Comparison of ENCODE assay signal across 8 cellular contexts in the genomic region with DNA sequence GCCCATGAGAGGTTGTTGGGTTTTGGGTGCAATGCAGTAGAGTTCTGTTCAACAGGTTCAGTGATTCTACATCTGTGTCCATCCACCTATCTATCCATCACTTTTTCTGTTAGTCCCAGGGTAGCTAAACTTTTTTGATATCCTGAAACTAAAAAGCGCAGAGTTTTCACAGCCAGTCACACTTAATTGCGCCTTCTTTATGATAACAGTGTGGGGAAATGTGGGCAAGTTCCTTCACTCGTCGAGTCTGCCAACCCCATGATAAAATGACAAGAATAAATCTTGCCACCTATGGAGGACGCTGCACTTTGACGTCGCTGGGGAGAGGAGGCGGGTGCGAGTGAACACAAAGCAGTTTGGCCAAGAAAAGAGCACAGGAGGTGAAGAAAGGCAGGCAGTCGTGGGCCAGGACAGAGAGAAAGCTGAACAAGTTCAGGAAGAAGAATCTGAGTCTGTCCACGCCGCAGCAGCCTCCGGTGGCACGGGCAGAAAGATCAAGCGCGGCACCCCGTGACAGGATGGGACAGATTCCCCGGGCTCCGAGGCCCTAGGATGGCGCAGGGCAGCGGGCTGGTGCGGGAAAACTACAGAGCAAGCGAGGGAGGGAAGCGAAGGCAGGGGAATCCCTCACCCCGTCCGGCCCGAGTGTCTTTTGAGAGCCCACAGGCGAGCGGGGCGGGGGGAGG. TPM values are rescaled to one million over a fixed set of nuclear protein-coding genes. Genes with fewer than 3 reads are reported as not detected.
DNase-seq lines count a peak whose midpoint lies in the region; ATAC-seq and TF ChIP-seq lines count a peak whose summit lies in the region.

No MANE protein-coding gene starts in this region.

- 15% methylated on average over 27 of the region's 30 CpGs for WGBS in hepatocyte (ENCODE audit: low lambda C conversion rate, missing lambda C conversion rate)

- POLR2A ChIA-PET in CD8-positive, alpha-beta memory T cell (lab: Charles Lee), result no interaction called here
- POLR2A ChIA-PET in Panc1 (lab: Charles Lee), result no interaction called here

- no peaks in the 10 kb centered on the region for H3K9me3 ChIP-seq in CD8-positive, alpha-beta memory T cell (ENCODE audit: low read length)
- H3K9me3 ChIP-seq in Panc1 (ENCODE audit: control insufficient read depth, insufficient read depth, low read depth, low read length), result no peaks in the 10 kb centered on the region
- H3K9me3 ChIP-seq in hepatocyte (ENCODE audit: low read depth), result no peaks in the 10 kb centered on the region
- no peaks in the 10 kb centered on the region for H3K9me3 ChIP-seq in thoracic aorta

- DNase-seq in CD8-positive, alpha-beta memory T cell, result no peak
- DNase-seq in Panc1 (ENCODE audit: low read depth, low spot score), result no peak
- no peak for DNase-seq in hepatocyte (ENCODE audit: low spot score)
- no peak for DNase-seq in thoracic aorta (ENCODE audit: low spot score)
- DNase-seq in iPS-NIHi11 (ENCODE audit: low spot score), result no peak
- no peak for DNase-seq in stimulated activated CD4-positive, alpha-beta T cell treated with anti-CD3 and anti-CD28 coated beads, Interleukin-4, amount 100 ng/mL, for 24 hours
- no peak for DNase-seq in midbrain (lab: John Stamatoyannopoulos, UW)

- in situ Hi-C loops in Panc1 (cut with HindIII; ENCODE audit: low pct_unique_long_range_greater_than_20kb, low sequenced_read_pairs), result no loop called here

- peaks cover 7 to 9% (median 9%) of the 10 kb centered on the region in 3 donors for H3K4me1 Mint-ChIP-seq in CD8-positive, alpha-beta memory T cell

- H3K27ac ChIP-seq in CD8-positive, alpha-beta memory T cell (ENCODE audit: low read depth, low read length), result no peak overlapping the region
- H3K27ac ChIP-seq in Panc1 (ENCODE audit: low read length), result no peak overlapping the region
- no peak overlapping the region for H3K27ac ChIP-seq in hepatocyte
- H3K27ac ChIP-seq in thoracic aorta, result no peak overlapping the region

- peak overlapping the region in 6 of 7 donors; percentile 20 to 72 (median 48) for H3K4me3 Mint-ChIP-seq in CD8-positive, alpha-beta memory T cell

- ATAC-seq in GM21786 (IDR thresholded peaks at IDR 0.05; ENCODE audit: unreplicated experiment), result peak; percentile 46
- peak; percentile 85 for ATAC-seq in Panc1
- no peak for ATAC-seq in thoracic aorta (ENCODE audit: insufficient number of reproducible peaks, low FRiP score, low read depth)

- peaks cover 42% of the 10 kb centered on the region for H3K27me3 ChIP-seq in CD8-positive, alpha-beta memory T cell (ENCODE audit: insufficient read depth, low read length, poor library complexity, severe bottlenecking)
- H3K27me3 ChIP-seq in Panc1 (ENCODE audit: control insufficient read depth, insufficient read depth, low read length), result peaks cover 44% of the 10 kb centered on the region
- H3K27me3 ChIP-seq in hepatocyte, result peaks cover 86% of the 10 kb centered on the region
- H3K27me3 ChIP-seq in thoracic aorta (replicated peaks; ENCODE audit: insufficient read depth), result peaks cover 22% of the 10 kb centered on the region

- peaks cover 5% of the 10 kb centered on the region for H3K4me1 ChIP-seq in CD8-positive, alpha-beta memory T cell (ENCODE audit: insufficient read depth, low read length)
- H3K4me1 ChIP-seq in Panc1 (ENCODE audit: control insufficient read depth, insufficient read depth, low read length) (0 out of 2 replicates have a peak, but pooled peaks cover 3% of the 10 kb centered on the region), hepatocyte (ENCODE audit: insufficient read depth) (no peaks in the 10 kb centered on the region), thoracic aorta (ENCODE audit: control insufficient read depth in 1 of 2, low read depth in 2 of 2) (peaks cover 5 to 11% of the 10 kb centered on the region in 2 donors)

- no TSS peak for BruUV-seq in Panc1 (replicated peaks; lab: Mats Ljungman, UMichigan)

- peak overlapping the region; percentile 97 for H3K4me2 ChIP-seq in hepatocyte

- H3K9me2 ChIP-seq in hepatocyte (replicated peaks; ENCODE audit: insufficient read depth), result no peaks in the 10 kb centered on the region

- TF ChIP-seq CTCF in Panc1 (IDR thresholded peaks at IDR 0.05) (no peak), hepatocyte (IDR thresholded peaks at IDR 0.05; ENCODE audit: poor library complexity) (no peak), thoracic aorta (IDR thresholded peaks at IDR 0.05) (no peak)

- no peak overlapping the region for H2AFZ ChIP-seq in hepatocyte

- H3K4me3 ChIP-seq in CD8-positive, alpha-beta memory T cell (ENCODE audit: low read length), result no peak overlapping the region
- peak overlapping the region; percentile 14 to 36; a peak in 3 of 4 replicates for H3K4me3 ChIP-seq in Panc1 (ENCODE audit: low read depth in 2 of 2, low read length in 2 of 2)
- peak overlapping the region; percentile 10 for H3K4me3 ChIP-seq in hepatocyte
- H3K4me3 ChIP-seq in thoracic aorta, result peak overlapping the region; percentile 60

- intact Hi-C loops in Panc1 (cut with micrococcal nuclease; ENCODE audit: unreplicated experiment), result loop anchor here (1.0 to 5.0 kb wide), 2 partner anchors 477 to 990 kb away; no protein-coding TSS in a partner anchor

- H3K9me3 Mint-ChIP-seq in CD8-positive, alpha-beta memory T cell, result peaks cover 6 to 18% (median 16%) of the 10 kb centered on the region in 5 donors

- no peaks in the 10 kb centered on the region for H3K79me2 ChIP-seq in hepatocyte

- no peaks in the 10 kb centered on the region for H3K36me3 ChIP-seq in CD8-positive, alpha-beta memory T cell (ENCODE audit: insufficient read depth, low read length)
- H3K36me3 ChIP-seq in Panc1 (ENCODE audit: control insufficient read depth, insufficient read depth, low read length), result peaks cover 4% of the 10 kb centered on the region; the same call in 1 of the 2 replicates
- no peaks in the 10 kb centered on the region for H3K36me3 ChIP-seq in hepatocyte (replicated peaks; ENCODE audit: insufficient read depth, low read depth)
- H3K36me3 ChIP-seq in thoracic aorta, result no peaks in the 10 kb centered on the region

- CTCF ChIA-PET in CD8-positive, alpha-beta memory T cell (lab: Charles Lee), result no interaction called here
- CTCF ChIA-PET in Panc1 (lab: Charles Lee), result no interaction called here

- H3K27me3 Mint-ChIP-seq in CD8-positive, alpha-beta memory T cell, result peaks cover 57 to 68% of the 10 kb centered on the region in 2 donors

- H3K27ac Mint-ChIP-seq in CD8-positive, alpha-beta memory T cell, result peak overlapping the region in 3 of 8 donors; percentile 38 to 61 (median 58)

- peaks cover 0 to 3% (median 0%) of the 10 kb centered on the region in 3 donors for H3K36me3 Mint-ChIP-seq in CD8-positive, alpha-beta memory T cell

- no peaks in the 10 kb centered on the region for H4K20me1 ChIP-seq in hepatocyte (ENCODE audit: insufficient read depth, poor library complexity, severe bottlenecking)

RNA-seq across cellular contexts. Expression of gene SP8, which starts 9.2 kb away (rescaled TPM):
- not detected for total RNA-seq in CD8-positive, alpha-beta memory T cell
- polyA plus RNA-seq in CD8-positive, alpha-beta memory T cell, result not detected
- total RNA-seq in Panc1 (2021; ENCODE audit: unreplicated experiment), result not detected
- polyA plus RNA-seq in Panc1 (2012; ENCODE audit: insufficient read length), result not detected
- 0.12 and 1.0 TPM in 2 replicates for total RNA-seq in hepatocyte
- polyA plus RNA-seq in hepatocyte, result 0.04 and 0.10 TPM in 2 replicates
- total RNA-seq in thoracic aorta, result not detected
